In the genomic region with DNA sequence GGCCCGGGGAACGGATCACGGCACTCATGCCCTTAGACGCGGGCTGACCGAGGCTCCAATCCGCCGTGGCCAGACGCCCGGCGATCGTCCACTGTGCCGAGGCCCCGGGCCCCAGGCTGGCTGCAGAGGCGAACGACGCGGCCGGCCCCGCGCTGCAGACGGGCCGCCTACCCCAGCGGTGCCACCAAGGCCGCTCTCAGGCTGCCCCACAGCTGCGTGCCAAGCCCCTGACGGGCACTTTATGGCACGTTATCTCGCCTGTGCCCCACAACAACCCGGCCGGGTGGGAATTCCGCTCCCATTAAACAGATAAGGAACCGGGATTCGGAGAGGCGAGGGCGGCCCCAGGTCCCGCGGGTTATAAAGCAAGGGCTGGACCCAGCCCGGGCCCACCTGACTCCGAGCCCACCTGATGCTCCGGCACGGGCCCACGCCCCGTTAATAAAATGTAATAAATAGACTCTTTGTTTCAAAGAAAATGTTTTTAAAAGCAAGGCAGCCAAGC, we compare ENCODE assay signal across 19 cellular contexts.
DNase-seq lines count a peak whose midpoint lies in the region; ATAC-seq and TF ChIP-seq lines count a peak whose summit lies in the region.
"Had no signal": no experiment of that assay in that cellular context is flagged by ENCODE, and none has a peak within 500 bp of the region (broad histone marks: within the 10 kb centered on the region; RNA-seq: fewer than 3 reads in every experiment).

No MANE protein-coding gene starts in this region.

- TF ChIP-seq POLR2A in transverse colon (IDR thresholded peaks at IDR 0.05) (no peak), vagina (IDR thresholded peaks at IDR 0.05) (no peak)

- intact Hi-C loops in mucosa of descending colon (cut with DNase I, micrococcal nuclease), result no loop called here
- intact Hi-C loops in transverse colon (cut with DNase I; ENCODE audit: low total_unique reads), result no loop called here
- intact Hi-C loops in vagina (cut with DNase I), result no loop called here

- H3K36me3 ChIP-seq in RWPE2 (ENCODE audit: low read depth) (no peaks in the 10 kb centered on the region), mucosa of descending colon (ENCODE audit: low read depth) (no peaks in the 10 kb centered on the region), transverse colon (no peaks in the 10 kb centered on the region), vagina (no peaks in the 10 kb centered on the region)
- H3K36me3 ChIP-seq: lower lobe of right lung, ovary had no signal

- in situ Hi-C loops in transverse colon (cut with MboI; ENCODE audit: low pct_ligation_motif_present in 1 of 4, low pct_unique_long_range_greater_than_20kb in 1 of 4, low sequenced_read_pairs in 3 of 4), result no loop called here

- TF ChIP-seq EP300 in transverse colon (IDR thresholded peaks at IDR 0.05; ENCODE audit: low read depth), result no peak

- no peak overlapping the region for H3K4me3 ChIP-seq in RWPE2 (ENCODE audit: severe bottlenecking)
- H3K4me3 ChIP-seq in mucosa of descending colon, result no peak overlapping the region
- no peak overlapping the region for H3K4me3 ChIP-seq in transverse colon
- H3K4me3 ChIP-seq in vagina, result no peak overlapping the region
- H3K4me3 ChIP-seq: lower lobe of right lung, ovary had no signal

- H3K4me1 ChIP-seq in RWPE2 (ENCODE audit: insufficient read depth, poor library complexity, severe bottlenecking) (peaks cover 33% of the 10 kb centered on the region), foreskin keratinocyte (peaks cover 29% of the 10 kb centered on the region), mucosa of descending colon (ENCODE audit: low read depth) (peaks cover 30% of the 10 kb centered on the region), transverse colon (peaks cover 10 to 41% (median 30%) of the 10 kb centered on the region in 4 donors), vagina (peaks cover 9% of the 10 kb centered on the region)
- H3K4me1 ChIP-seq: lower lobe of right lung had no signal

- no peaks in the 10 kb centered on the region for H3K9me3 ChIP-seq in RWPE2 (ENCODE audit: severe bottlenecking)
- H3K9me3 ChIP-seq in mucosa of descending colon, result no peaks in the 10 kb centered on the region
- no peaks in the 10 kb centered on the region for H3K9me3 ChIP-seq in transverse colon
- H3K9me3 ChIP-seq in vagina, result no peaks in the 10 kb centered on the region
- H3K9me3 ChIP-seq: lower lobe of right lung, ovary had no signal

- DNase-seq in RWPE2 (ENCODE audit: low spot score) (peak; percentile 70), foreskin keratinocyte (peak in 1 of 2 donors; percentile 63), mucosa of descending colon (peak; percentile 37 to 72 (median 61)), transverse colon (peak; percentile 55), amygdala (lab: John Stamatoyannopoulos, UW) (no peak), SKM-1 (lab: John Stamatoyannopoulos, UW; ENCODE audit: unreplicated experiment) (no peak), vagina (ENCODE audit: extremely low spot score in 2 of 2) (no peak)
- DNase-seq: DND-41; effector CD4-positive, alpha-beta T cell; Karpas-422; NCI-H1092 treated with DMSO at 0.1 percent for 48 hours; NCI-H2029 treated with DMSO at 0.1 percent for 48 hours; NCI-H446; NK-92 treated with Interleukin-12 subunit alpha and Interleukin-12 subunit beta, amount 100 ng/mL, for 24 hours; T1000 had no signal

- peak; percentile 33 for ATAC-seq in RWPE2 (ENCODE audit: low read depth)
- peak; percentile 22 for ATAC-seq in foreskin keratinocyte
- ATAC-seq in mucosa of descending colon, result peak; percentile 59
- ATAC-seq: activated T-helper 17 cell treated with anti-CD3 and anti-CD28 coated beads, Interleukin-2, amount 50 U/mL, for 72 hours; SK-N-SH treated with all-trans-retinoic acid at 6 μM for 48 hours had no signal

- whole genome bisulfite sequencing in transverse colon (ENCODE audit: low coverage in 1 of 2), 2 donors, result 50% methylated on average over 26 of the region's 44 CpGs; no CpG with 5 or more reads in 1 of the 2 donors

- no peak for TF ChIP-seq CTCF in RWPE2 (IDR thresholded peaks at IDR 0.05; ENCODE audit: poor library complexity, severe bottlenecking)
- TF ChIP-seq CTCF in foreskin keratinocyte (conservative IDR thresholded peaks at IDR 0.05), result no peak
- TF ChIP-seq CTCF in mucosa of descending colon (IDR thresholded peaks at IDR 0.05), result no peak
- TF ChIP-seq CTCF in transverse colon (IDR thresholded peaks at IDR 0.05), result no peak
- no peak for TF ChIP-seq CTCF in vagina (IDR thresholded peaks at IDR 0.05)

- no peaks in the 10 kb centered on the region for H3K27me3 ChIP-seq in RWPE2 (ENCODE audit: insufficient read depth, poor library complexity, severe bottlenecking)
- no peaks in the 10 kb centered on the region for H3K27me3 ChIP-seq in foreskin keratinocyte
- peaks cover 11% of the 10 kb centered on the region for H3K27me3 ChIP-seq in transverse colon
- H3K27me3 ChIP-seq in vagina, result no peaks in the 10 kb centered on the region
- H3K27me3 ChIP-seq: ovary had no signal

- H3K27ac ChIP-seq in RWPE2 (ENCODE audit: poor library complexity, severe bottlenecking), result peak overlapping the region; percentile 85
- H3K27ac ChIP-seq in foreskin keratinocyte, result peak overlapping the region; percentile 33
- H3K27ac ChIP-seq in transverse colon, result peak overlapping the region in 1 of 4 donors; percentile 61
- H3K27ac ChIP-seq in vagina, result no peak overlapping the region
- H3K27ac ChIP-seq: lower lobe of right lung, ovary had no signal

Comparison
In these comparisons a context has a peak if more than half of its experiments do, and no peak if none do; other contexts are left out.
1. DNase-seq: peak in RWPE2 (single experiment), mucosa of descending colon (3 of 3) and transverse colon (single experiment); none in amygdala (0 of 56), SKM-1 (single experiment) and vagina (0 of 2).
2. Peak in every context shown above with its lines, with median percentiles within 50 percentile points of each other: ATAC-seq.